ENCODE assay signal across 1 cellular context in the genomic region with DNA sequence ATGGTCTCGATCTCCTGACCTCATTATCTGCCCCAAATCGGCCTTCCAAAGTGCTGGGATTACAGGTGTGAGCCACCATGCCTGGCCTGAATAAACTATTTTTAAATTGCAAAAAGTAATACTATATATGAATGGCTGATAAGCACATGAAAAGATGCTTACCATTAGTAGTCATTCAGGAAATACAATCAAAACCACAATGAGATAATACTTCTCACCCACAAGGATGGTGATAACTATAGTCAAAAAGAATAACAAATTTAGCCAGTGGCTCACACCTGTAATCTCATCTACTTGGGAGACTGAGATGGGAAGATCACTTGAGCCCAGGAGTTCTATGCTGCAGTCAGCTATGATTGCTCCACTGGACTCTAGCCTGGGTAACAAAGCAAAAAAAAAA.
TF ChIP-seq lines count a peak whose summit lies in the region.

No MANE protein-coding gene starts in this region.

TF ChIP-seq in endothelial cell of umbilical vein, 7 proteins besides CTCF, POLR2A, EP300 and RAD21:
- TF ChIP-seq MYC (IDR thresholded peaks at IDR 0.05; ENCODE audit: low read depth, low read length) (no peak), GATA2 (IDR thresholded peaks at IDR 0.05; ENCODE audit: insufficient read depth, insufficient read length, low read depth, low read length) (peak; percentile 29), JUN (IDR thresholded peaks at IDR 0.05; ENCODE audit: borderline replicate concordance, insufficient read depth, insufficient read length, low read depth) (no peak), FOS (IDR thresholded peaks at IDR 0.05; ENCODE audit: borderline replicate concordance, insufficient read depth, low read length) (no peak)
